9 cellular contexts compared by ENCODE assay signal in genomic region chr20:32652739-32653526, GRCh38. TPM values are rescaled to one million over a fixed set of nuclear protein-coding genes. Genes with fewer than 3 reads are reported as not detected.
DNase-seq lines count a peak whose midpoint lies in the region; ATAC-seq, FAIRE-seq and TF ChIP-seq lines count a peak whose summit lies in the region.
"Had no signal": no experiment of that assay in that cellular context is flagged by ENCODE, and none has a peak within 500 bp of the region (broad histone marks: within the 10 kb centered on the region; RNA-seq: fewer than 3 reads in every experiment).

No MANE protein-coding gene starts in this region.

- ATAC-seq in HG02884 (IDR thresholded peaks at IDR 0.05; ENCODE audit: unreplicated experiment), result no peak

- no peak for TF ChIP-seq POLR2A in breast epithelium (IDR thresholded peaks at IDR 0.05)

- intact Hi-C loops in breast epithelium (cut with DNase I; ENCODE audit: low total_unique reads), result loop anchor here (5.0 kb wide), 1 partner anchor 131 kb away; no protein-coding TSS in a partner anchor

- no peaks in the 10 kb centered on the region for H3K9me3 ChIP-seq in breast epithelium

- H3K4me3 ChIP-seq in breast epithelium, result no peak overlapping the region

- H3K36me3 ChIP-seq in breast epithelium, result no peaks in the 10 kb centered on the region

- CTCF ChIA-PET in HEK293T (lab: Yijun Ruan, JAX), result interaction anchor here (0.6 to 3.7 kb wide), 11 partner anchors 13 to 398 kb away, joined by 3 to 48 read pairs (median 3); no protein-coding TSS in a partner anchor

- no peak overlapping the region for H3K27ac ChIP-seq in breast epithelium

- no peaks in the 10 kb centered on the region for H3K4me1 ChIP-seq in breast epithelium

- DNase-seq in D721Med (ENCODE audit: insufficient read length, low spot score), result peak; percentile 63
- DNase-seq in HEK293T (ENCODE audit: extremely low spot score), result peak; percentile 90
- peak; percentile 87 for DNase-seq in NCI-H2196 (lab: John Stamatoyannopoulos, UW; ENCODE audit: unreplicated experiment)
- DNase-seq in activated CD4-positive, CD25-positive, alpha-beta regulatory T cell (lab: John Stamatoyannopoulos, UW), result peak; percentile 67 to 85 (median 78)
- peak; percentile 59 to 83 for DNase-seq in breast epithelium (ENCODE audit: low spot score in 2 of 2)
- DNase-seq in islet precursor cell, result peak; percentile 95
- DNase-seq in stimulated activated CD4-positive, alpha-beta T cell treated with anti-CD3 and anti-CD28 coated beads, Interleukin-1b, Interleukin-23, amount 100 ng/mL, for 1 hour (ENCODE audit: low read depth in 2 of 2), result peak; percentile 79 to 85

- FAIRE-seq in D721Med (lab: Jason Lieb, UNC), result no peak
- FAIRE-seq: colon had no signal

- peak; percentile 93 for TF ChIP-seq CTCF in D721Med (IDR thresholded peaks at IDR 0.05; ENCODE audit: insufficient read depth, missing control alignments)
- peak; percentile 72 to 98 (median 94) for TF ChIP-seq CTCF in breast epithelium (IDR thresholded peaks at IDR 0.05)

- POLR2A ChIA-PET in HEK293T (lab: Yijun Ruan, JAX), result interaction anchor here (0.6 to 3.0 kb wide), 2 partner anchors 130 to 434 kb away, joined by 4 to 8 read pairs; no protein-coding TSS in a partner anchor

- no peaks in the 10 kb centered on the region for H3K27me3 ChIP-seq in breast epithelium

TF ChIP-seq in HEK293T, 16 proteins besides CTCF, POLR2A, EP300 and RAD21:
- TF ChIP-seq FOXM1 (IDR thresholded peaks at IDR 0.05; ENCODE audit: borderline replicate concordance), result no peak
- no peak for TF ChIP-seq L3MBTL2 (conservative IDR thresholded peaks at IDR 0.05)

RNA-seq across cellular contexts. Expression of gene C20orf203, which starts 20.8 kb away (rescaled TPM):
- under 1 TPM; under 0.01 to 0.32 (median 0.15) TPM for total RNA-seq in breast epithelium
